Comparison of ENCODE assay signal across 7 cellular contexts in genomic region chr16:53433509-53433908, GRCh38. TPM values are rescaled to one million over a fixed set of nuclear protein-coding genes. Genes with fewer than 3 reads are reported as not detected.
DNase-seq lines count a peak whose midpoint lies in the region; ATAC-seq lines count a peak whose summit lies in the region.

No MANE protein-coding gene starts in this region.

- no peaks in the 10 kb centered on the region for H3K9me3 Mint-ChIP-seq in activated CD8-positive, alpha-beta T cell treated with anti-CD3 and anti-CD28 coated beads, Interleukin-2, amount 10 ng/mL, durations not matched to agents 7 days and 5 days (ENCODE audit: insufficient read depth)
- no peaks in the 10 kb centered on the region for H3K9me3 Mint-ChIP-seq in stimulated activated effector memory CD8-positive, alpha-beta T cell treated with anti-CD3 and anti-CD28 coated beads, Interleukin-12 subunit alpha, Interleukin-12 subunit beta, amount 100 ng/mL, for 72 hours

- CTCF ChIA-PET in activated CD8-positive, alpha-beta T cell treated with anti-CD3 and anti-CD28 coated beads, Interleukin-2, amount 10 ng/mL, durations not matched to agents 7 days and 5 days (lab: Charles Lee), result interaction anchor here (0.9 to 1.4 kb wide), 2 partner anchors 18 to 69 kb away, joined by 3 to 4 read pairs; no protein-coding TSS in a partner anchor

- H3K4me1 ChIP-seq in HUES6 (ENCODE audit: control insufficient read depth, insufficient read depth, low read length), result no peaks in the 10 kb centered on the region
- H3K4me1 ChIP-seq in iPS-18a (ENCODE audit: control insufficient read depth, low read depth, low read length), result peaks cover 12% of the 10 kb centered on the region

- H3K27ac ChIP-seq in HUES6 (ENCODE audit: low read depth, low read length) (no peak overlapping the region), iPS-18a (ENCODE audit: low read length) (peak overlapping the region; percentile 31)

- H3K9me3 ChIP-seq in HUES6 (ENCODE audit: control insufficient read depth, insufficient read depth, low read depth, low read length) (no peaks in the 10 kb centered on the region), iPS-18a (ENCODE audit: control insufficient read depth, low read depth, low read length) (no peaks in the 10 kb centered on the region)

- peak overlapping the region; percentile 64 for H3K27ac Mint-ChIP-seq in activated CD8-positive, alpha-beta T cell treated with anti-CD3 and anti-CD28 coated beads, Interleukin-2, amount 10 ng/mL, durations not matched to agents 7 days and 5 days
- H3K27ac Mint-ChIP-seq in stimulated activated effector memory CD8-positive, alpha-beta T cell treated with anti-CD3 and anti-CD28 coated beads, Interleukin-12 subunit alpha, Interleukin-12 subunit beta, amount 100 ng/mL, for 72 hours, result peak overlapping the region; percentile 96

- H3K36me3 Mint-ChIP-seq in activated CD8-positive, alpha-beta T cell treated with anti-CD3 and anti-CD28 coated beads, Interleukin-2, amount 10 ng/mL, durations not matched to agents 7 days and 5 days (ENCODE audit: low read depth), result peaks cover 27% of the 10 kb centered on the region
- H3K36me3 Mint-ChIP-seq in stimulated activated effector memory CD8-positive, alpha-beta T cell treated with anti-CD3 and anti-CD28 coated beads, Interleukin-12 subunit alpha, Interleukin-12 subunit beta, amount 100 ng/mL, for 72 hours, result peaks cover 26% of the 10 kb centered on the region

- H3K27me3 Mint-ChIP-seq in activated CD8-positive, alpha-beta T cell treated with anti-CD3 and anti-CD28 coated beads, Interleukin-2, amount 10 ng/mL, durations not matched to agents 7 days and 5 days (ENCODE audit: low read depth), result peaks cover 3% of the 10 kb centered on the region

- H3K4me3 ChIP-seq in HUES6 (ENCODE audit: low read depth, low read length), result peak overlapping the region; percentile 99
- peak overlapping the region; percentile 100 for H3K4me3 ChIP-seq in iPS-18a (ENCODE audit: low read length)

- peaks cover 37% of the 10 kb centered on the region for H3K4me1 Mint-ChIP-seq in activated CD8-positive, alpha-beta T cell treated with anti-CD3 and anti-CD28 coated beads, Interleukin-2, amount 10 ng/mL, durations not matched to agents 7 days and 5 days (ENCODE audit: low read depth)
- H3K4me1 Mint-ChIP-seq in stimulated activated effector memory CD8-positive, alpha-beta T cell treated with anti-CD3 and anti-CD28 coated beads, Interleukin-12 subunit alpha, Interleukin-12 subunit beta, amount 100 ng/mL, for 72 hours, result peaks cover 19% of the 10 kb centered on the region

- H3K27me3 ChIP-seq in HUES6 (ENCODE audit: control insufficient read depth, insufficient read depth, low read length) (no peaks in the 10 kb centered on the region), iPS-18a (ENCODE audit: control insufficient read depth, insufficient read depth, low read length) (no peaks in the 10 kb centered on the region)

- peak overlapping the region; percentile 96 for H3K4me3 Mint-ChIP-seq in activated CD8-positive, alpha-beta T cell treated with anti-CD3 and anti-CD28 coated beads, Interleukin-2, amount 10 ng/mL, durations not matched to agents 7 days and 5 days
- H3K4me3 Mint-ChIP-seq in stimulated activated effector memory CD8-positive, alpha-beta T cell treated with anti-CD3 and anti-CD28 coated beads, Interleukin-12 subunit alpha, Interleukin-12 subunit beta, amount 100 ng/mL, for 72 hours, result peak overlapping the region; percentile 94

- no peak for DNase-seq in activated CD8-positive, alpha-beta T cell treated with anti-CD3 and anti-CD28 coated beads, Interleukin-2, amount 10 ng/mL, durations not matched to agents 7 days and 5 days
- peak in 1 of 2 donors; percentile 33 for DNase-seq in stimulated activated effector memory CD8-positive, alpha-beta T cell treated with anti-CD3 and anti-CD28 coated beads, Interleukin-12 subunit alpha, Interleukin-12 subunit beta, amount 100 ng/mL, for 72 hours (ENCODE audit: low spot score in 2 of 2)
- no peak for DNase-seq in OCI-M1 (lab: John Stamatoyannopoulos, UW)

- H3K9ac ChIP-seq in HUES6 (ENCODE audit: low read length) (no peak overlapping the region), iPS-18a (ENCODE audit: low read length) (no peak overlapping the region)

- POLR2A ChIA-PET in activated CD8-positive, alpha-beta T cell treated with anti-CD3 and anti-CD28 coated beads, Interleukin-2, amount 10 ng/mL, durations not matched to agents 7 days and 5 days (lab: Charles Lee), result interaction anchor here (0.6 to 5.5 kb wide), 11 partner anchors 10 to 557 kb away, joined by 3 to 101 read pairs (median 4); partner anchors contain the start of gene AKTIP

- ATAC-seq in activated CD8-positive, alpha-beta T cell treated with anti-CD3 and anti-CD28 coated beads, Interleukin-2, amount 10 ng/mL, durations not matched to agents 7 days and 5 days, result no peak
- ATAC-seq in stimulated activated effector memory CD8-positive, alpha-beta T cell treated with anti-CD3 and anti-CD28 coated beads, Interleukin-12 subunit alpha, Interleukin-12 subunit beta, amount 100 ng/mL, for 72 hours, result no peak
- ATAC-seq in HG03039 (IDR thresholded peaks at IDR 0.05; ENCODE audit: unreplicated experiment) (no peak), HG03571 (IDR thresholded peaks at IDR 0.05; ENCODE audit: unreplicated experiment) (no peak)

- H3K36me3 ChIP-seq in HUES6 (ENCODE audit: control insufficient read depth, insufficient read depth, low read length) (no peaks in the 10 kb centered on the region), iPS-18a (ENCODE audit: control insufficient read depth, low read depth, low read length) (no peaks in the 10 kb centered on the region)

RNA-seq across cellular contexts. Expression of gene RBL2, which starts 0.8 kb away (rescaled TPM):
- 100 to 1,000 TPM; 137 to 138 TPM for total RNA-seq in activated CD8-positive, alpha-beta T cell treated with anti-CD3 and anti-CD28 coated beads, Interleukin-2, amount 10 ng/mL, durations not matched to agents 7 days and 5 days
